In the genomic region with DNA sequence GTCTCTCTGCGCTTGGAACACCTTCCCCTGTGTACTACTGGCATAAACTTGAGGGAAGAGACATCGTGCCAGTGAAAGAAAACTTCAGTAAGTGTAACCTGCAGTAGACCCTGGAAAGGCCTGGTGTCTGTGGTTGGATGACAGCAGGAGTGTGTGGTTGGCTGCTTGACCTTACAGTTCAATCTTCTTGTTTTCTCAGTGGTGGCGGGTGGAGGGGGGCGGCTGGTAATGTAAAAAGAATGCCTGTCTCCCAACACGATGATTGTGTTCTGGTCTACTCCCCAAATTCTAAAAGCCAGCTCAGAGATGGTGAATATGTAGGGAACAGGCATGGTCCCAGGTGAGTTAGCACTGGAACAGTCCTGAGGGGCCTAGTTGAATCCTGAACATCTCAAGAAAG, we compare ENCODE assay signal across 19 cellular contexts. TPM values are rescaled to one million over a fixed set of nuclear protein-coding genes. Genes with fewer than 3 reads are reported as not detected.
A peak's percentile ranks its signal among the peaks of the same experiment; 100 is the strongest.
DNase-seq lines count a peak whose midpoint lies in the region; ATAC-seq lines count a peak whose summit lies in the region.
"Had no signal": no experiment of that assay in that cellular context is flagged by ENCODE, and none has a peak within 500 bp of the region (broad histone marks: within the 10 kb centered on the region; RNA-seq: fewer than 3 reads in every experiment).

No MANE protein-coding gene starts in this region.

- DNase-seq in GM23248 = peak; percentile 32
- DNase-seq in NCI-H226 = peak; percentile 56
- DNase-seq in dermis blood vessel endothelial cell = peak; percentile 12
- peak; percentile 37 for DNase-seq in myocyte (ENCODE audit: low read depth)
- DNase-seq in amniotic stem cell (lab: John Stamatoyannopoulos, UW) = no peak
- no peak for DNase-seq in NCI-H2196 treated with DMSO at 0.1 percent for 48 hours (lab: John Stamatoyannopoulos, UW; ENCODE audit: unreplicated experiment)
- no peak for DNase-seq in OCI-M2 (lab: John Stamatoyannopoulos, UW; ENCODE audit: unreplicated experiment)
- DNase-seq: kidney had no signal

- H2AFZ ChIP-seq in GM23248 = no peak overlapping the region
- H2AFZ ChIP-seq: neural progenitor cell had no signal

- H3K4me3 ChIP-seq in GM23248 = no peak overlapping the region
- H3K4me3 ChIP-seq: ascending aorta, esophagus muscularis mucosa, neural progenitor cell, SJSA1, tibial nerve had no signal

- no peak overlapping the region for H3K9ac ChIP-seq in GM23248
- H3K9ac ChIP-seq: KMS-11, neural progenitor cell had no signal

- no peaks in the 10 kb centered on the region for H3K9me3 ChIP-seq in GM23248 (ENCODE audit: low read depth)
- H3K9me3 ChIP-seq: ascending aorta, esophagus muscularis mucosa, SJSA1, tibial nerve had no signal

- H3K9me2 ChIP-seq in GM23248 (ENCODE audit: insufficient read depth) = no peaks in the 10 kb centered on the region

- H3K79me2 ChIP-seq in GM23248 (ENCODE audit: insufficient read depth) = no peaks in the 10 kb centered on the region

- WGBS in GM23248 (ENCODE audit: low coverage in 1 of 2, low lambda C conversion rate in 2 of 2, missing lambda C conversion rate in 2 of 2), 2 experiments = 65 to 69% methylated on average over 5 of the region's 5 CpGs

- no peaks in the 10 kb centered on the region for H3K36me3 ChIP-seq in GM23248 (ENCODE audit: low read depth)
- H3K36me3 ChIP-seq: ascending aorta, esophagus muscularis mucosa, neural progenitor cell, SJSA1, tibial nerve had no signal

- no peaks in the 10 kb centered on the region for H3K27me3 ChIP-seq in GM23248 (replicated peaks; ENCODE audit: insufficient read depth)
- H3K27me3 ChIP-seq: ascending aorta, neural progenitor cell, SJSA1 had no signal

- no peaks in the 10 kb centered on the region for H4K20me1 ChIP-seq in GM23248 (ENCODE audit: insufficient read depth)

- H3K4me1 ChIP-seq in GM23248 (ENCODE audit: insufficient read depth) = no peaks in the 10 kb centered on the region
- H3K4me1 ChIP-seq: ascending aorta, esophagus muscularis mucosa, neural progenitor cell, SJSA1, tibial nerve had no signal

- no peak for ATAC-seq in GM18870 (IDR thresholded peaks at IDR 0.05; ENCODE audit: unreplicated experiment)

- no peaks in the 10 kb centered on the region for H3F3A ChIP-seq in GM23248 (ENCODE audit: insufficient read depth)

- no peak overlapping the region for H3K4me2 ChIP-seq in GM23248 (ENCODE audit: unreplicated experiment)
- H3K4me2 ChIP-seq: KMS-11, neural progenitor cell had no signal

- no peak overlapping the region for H3K27ac ChIP-seq in GM23248
- H3K27ac ChIP-seq: ascending aorta, C4-2B, esophagus muscularis mucosa, KMS-11, neural progenitor cell, SJSA1, tibial nerve, VCaP had no signal

- in situ Hi-C loops in GM23248 (cut with MboI) = no loop called here

RNA-seq across cellular contexts. Expression of a gene that starts 18.6 kb away (rescaled TPM):
- 70.5 and 94.5 TPM in 2 replicates for total RNA-seq in GM23248 (2014; rRNA removed; shearing (Covaris generic))
- 68.2 and 71.0 TPM in 2 replicates for polyA plus RNA-seq in GM23248 (2016; fragmentation: Nextera tagmentation; extraction: Ambion mirVana)
- 89.8 and 107 TPM in 2 replicates for total RNA-seq in dermis blood vessel endothelial cell
- total RNA-seq in myocyte = 77.4 and 92.0 TPM in 2 replicates
- 64.3 TPM for polyA plus RNA-seq in myocyte (2012)

RNA-seq across cellular contexts. Expression of a gene that starts 18.8 kb away (rescaled TPM):
- total RNA-seq in GM23248 (2014; rRNA removed; shearing (Covaris generic)) = 6.3 and 8.2 TPM in 2 replicates
- 8.9 and 11.5 TPM in 2 replicates for polyA plus RNA-seq in GM23248 (2016; fragmentation: Nextera tagmentation; extraction: Ambion mirVana)
- 30.4 and 34.7 TPM in 2 replicates for total RNA-seq in dermis blood vessel endothelial cell
- 20.0 TPM in 2 replicates for total RNA-seq in myocyte
- 8.5 TPM for polyA plus RNA-seq in myocyte (2012)

RNA-seq across cellular contexts. Expression of a gene that starts 27.9 kb away (rescaled TPM):
- total RNA-seq in GM23248 (2014; rRNA removed; shearing (Covaris generic)) = not detected in 2 replicates
- not detected in 2 replicates for polyA plus RNA-seq in GM23248 (2016; fragmentation: Nextera tagmentation; extraction: Ambion mirVana)
- total RNA-seq in dermis blood vessel endothelial cell (0.51 and 0.65 TPM in 2 replicates), myocyte (0.05 TPM in 1 of 2 replicates, not detected in the other)
- not detected for polyA plus RNA-seq in myocyte (2012)
- total RNA-seq: RPMI7951, skeletal muscle tissue had no signal

Comparison
In these comparisons a context has a peak if more than half of its experiments do, and no peak if none do; other contexts are left out.
1. DNase-seq: peak in GM23248 (single experiment), NCI-H226 (single experiment), dermis blood vessel endothelial cell (single experiment) and myocyte (single experiment); none in amniotic stem cell (single experiment), NCI-H2196 treated with DMSO at 0.1 percent for 48 hours (single experiment) and OCI-M2 (single experiment).